4 cellular contexts compared by ENCODE assay signal in genomic region chr19:15081911-15082310, GRCh38. TPM values are rescaled to one million over a fixed set of nuclear protein-coding genes. Genes with fewer than 3 reads are reported as not detected.
"Had no signal": no experiment of that assay in that cellular context is flagged by ENCODE, and none has a peak within 500 bp of the region (broad histone marks: within the 10 kb centered on the region; RNA-seq: fewer than 3 reads in every experiment).

TSS of gene OR1I1 (plus strand) at chr19:15082211. CDS start at chr19:15087066, 4,855 bp downstream.

- DNase-seq: GDM1, GF-D8 had no signal

- H3K4me3 ChIP-seq: GM12878 had no signal

- ATAC-seq: GM12878 had no signal

RNA-seq across cellular contexts. Expression of gene OR1I1, which starts in this region (rescaled TPM):
- total RNA-seq: G401, GM12878 had no signal
- polyA plus RNA-seq: GM12878 had no signal
